14 cellular contexts compared by ENCODE assay signal in the genomic region with DNA sequence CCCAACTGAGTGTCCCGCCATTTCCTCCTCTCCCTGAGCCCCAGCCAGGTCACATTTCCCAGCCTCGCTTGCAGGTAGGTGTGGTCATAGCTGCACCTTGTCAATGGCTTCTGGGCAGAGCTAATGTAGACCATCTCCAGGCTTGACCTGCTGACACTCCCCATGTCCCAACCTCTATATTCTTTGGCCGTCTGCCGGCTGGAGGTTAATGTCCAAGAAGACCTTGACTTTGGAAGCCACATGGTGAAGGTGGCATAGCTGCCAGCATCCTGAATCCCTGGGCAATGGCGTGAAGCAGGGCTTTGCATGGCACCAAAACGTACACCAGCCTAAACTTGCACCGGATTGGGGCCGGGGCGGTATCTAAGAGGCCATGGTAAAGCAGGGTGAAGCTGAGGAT.
DNase-seq lines count a peak whose midpoint lies in the region; ATAC-seq and TF ChIP-seq lines count a peak whose summit lies in the region.
"Had no signal": no experiment of that assay in that cellular context is flagged by ENCODE, and none has a peak within 500 bp of the region (broad histone marks: within the 10 kb centered on the region; RNA-seq: fewer than 3 reads in every experiment).

No MANE protein-coding gene starts in this region.

- H3K4ac ChIP-seq in neuronal stem cell (ENCODE audit: low read length) = no peak overlapping the region

- H3K27ac ChIP-seq in BLaER1 (peak overlapping the region; percentile 19), DND-41 (ENCODE audit: low read length) (0 out of 2 replicates have a peak overlapping the region, but pooled peaks have one; percentile 3), RWPE2 (ENCODE audit: poor library complexity, severe bottlenecking) (peak overlapping the region; percentile 89), neuronal stem cell (replicated peaks; ENCODE audit: low read length) (no peak overlapping the region)

- H4K8ac ChIP-seq in neuronal stem cell (ENCODE audit: low read depth, low read length) = no peak overlapping the region

- H3K36me3 ChIP-seq in BLaER1 = peaks cover 54% of the 10 kb centered on the region
- no peaks in the 10 kb centered on the region for H3K36me3 ChIP-seq in DND-41 (ENCODE audit: insufficient read depth, low read length)
- no peaks in the 10 kb centered on the region for H3K36me3 ChIP-seq in RWPE2 (ENCODE audit: low read depth)
- no peaks in the 10 kb centered on the region for H3K36me3 ChIP-seq in neuronal stem cell (replicated peaks in 1 of 2; ENCODE audit: control insufficient read depth in 2 of 2, insufficient read depth in 2 of 2, low read length in 2 of 2)
- H3K36me3 ChIP-seq: BE2C had no signal

- peak overlapping the region; percentile 74 for H3K18ac ChIP-seq in neuronal stem cell (ENCODE audit: low read length)

- H2AFZ ChIP-seq in DND-41 (ENCODE audit: low read depth, low read length) = no peak overlapping the region
- H2AFZ ChIP-seq in neuronal stem cell (ENCODE audit: low read length) = no peak overlapping the region

- DNase-seq in DND-41 (no peak), RWPE2 (ENCODE audit: low spot score) (no peak), neuronal stem cell (ENCODE audit: low spot score) (no peak), Right ventricle myocardium superior (no peak), C1 segment of cervical spinal cord (lab: John Stamatoyannopoulos, UW) (no peak), NCI-H1092 (lab: John Stamatoyannopoulos, UW) (no peak)
- DNase-seq: ACHN; BE2C; CD4-positive, alpha-beta memory T cell; DMS153; DMS79; GF-D8; H9 had no signal

- H3K9me3 ChIP-seq in BLaER1 = peaks cover 59% of the 10 kb centered on the region
- H3K9me3 ChIP-seq in DND-41 (ENCODE audit: insufficient read depth, low read length, severe bottlenecking) = no peaks in the 10 kb centered on the region
- H3K9me3 ChIP-seq in RWPE2 (ENCODE audit: severe bottlenecking) = no peaks in the 10 kb centered on the region
- H3K9me3 ChIP-seq in neuronal stem cell (replicated peaks in 1 of 2; ENCODE audit: control insufficient read depth in 2 of 2, insufficient read depth in 1 of 2, low read depth in 1 of 2, low read length in 2 of 2) = peaks cover 0 to 2% of the 10 kb centered on the region in 2 donors
- H3K9me3 ChIP-seq: BE2C had no signal

- H3K4me3 ChIP-seq in BLaER1 (no peak overlapping the region), DND-41 (ENCODE audit: low read depth in 1 of 2, low read length in 2 of 2) (no peak overlapping the region), RWPE2 (ENCODE audit: severe bottlenecking) (no peak overlapping the region), neuronal stem cell (ENCODE audit: low read length in 2 of 2) (no peak overlapping the region)

- H2BK12ac ChIP-seq in neuronal stem cell (ENCODE audit: low read length) = peak overlapping the region; percentile 42

- H2BK120ac ChIP-seq in neuronal stem cell (ENCODE audit: low read depth, low read length) = peak overlapping the region; percentile 16

- peak overlapping the region; percentile 68 for H2BK15ac ChIP-seq in neuronal stem cell (ENCODE audit: low read length)

- H2AK5ac ChIP-seq in neuronal stem cell (ENCODE audit: low read depth, low read length) = peak overlapping the region; percentile 54

- H3K79me2 ChIP-seq in DND-41 (ENCODE audit: insufficient read depth, low read length) = no peaks in the 10 kb centered on the region

- no peak overlapping the region for H3K4me2 ChIP-seq in BLaER1
- no peak overlapping the region for H3K4me2 ChIP-seq in DND-41 (ENCODE audit: insufficient read depth, low read length)
- no peak overlapping the region for H3K4me2 ChIP-seq in neuronal stem cell (ENCODE audit: insufficient read depth, low read length, poor library complexity, severe bottlenecking)

- no peaks in the 10 kb centered on the region for H3K79me1 ChIP-seq in neuronal stem cell (ENCODE audit: low read depth, low read length)

- intact Hi-C loops in Right ventricle myocardium superior (cut with DNase I) = no loop called here

- H3K23ac ChIP-seq in neuronal stem cell (ENCODE audit: low read depth, low read length, poor library complexity) = no peak overlapping the region

- H3K14ac ChIP-seq in neuronal stem cell (ENCODE audit: low read length) = no peak overlapping the region

- H3K27me3 ChIP-seq in BLaER1 (no peaks in the 10 kb centered on the region), DND-41 (ENCODE audit: insufficient read depth, low read length, poor library complexity) (no peaks in the 10 kb centered on the region), RWPE2 (ENCODE audit: insufficient read depth, poor library complexity, severe bottlenecking) (no peaks in the 10 kb centered on the region), neuronal stem cell (ENCODE audit: control insufficient read depth in 3 of 3, insufficient read depth in 3 of 3, low read depth in 1 of 3, low read length in 3 of 3) (peaks cover 0 to 2% (median 0%) of the 10 kb centered on the region in 3 experiments)
- H3K27me3 ChIP-seq: BE2C had no signal

- TF ChIP-seq CTCF in DND-41 (IDR thresholded peaks at IDR 0.05; ENCODE audit: borderline replicate concordance, extremely low read depth, low read length, poor library complexity, severe bottlenecking) (no peak), RWPE2 (IDR thresholded peaks at IDR 0.05; ENCODE audit: poor library complexity, severe bottlenecking) (no peak)

- no peak overlapping the region for H4K91ac ChIP-seq in neuronal stem cell (ENCODE audit: low read depth, low read length, poor library complexity)

- H2BK5ac ChIP-seq in neuronal stem cell (ENCODE audit: low read length) = no peak overlapping the region

- H3K4me1 ChIP-seq in BLaER1 (peaks cover 98% of the 10 kb centered on the region), DND-41 (ENCODE audit: insufficient read depth, low read length) (peaks cover 31% of the 10 kb centered on the region), RWPE2 (ENCODE audit: insufficient read depth, poor library complexity, severe bottlenecking) (peaks cover 25% of the 10 kb centered on the region), neuronal stem cell (ENCODE audit: control insufficient read depth in 2 of 2, insufficient read depth in 1 of 2, low read depth in 1 of 2, low read length in 2 of 2) (peaks cover 0 to 10% of the 10 kb centered on the region in 2 donors)

- H4K20me1 ChIP-seq in BLaER1 (no peaks in the 10 kb centered on the region), DND-41 (ENCODE audit: insufficient read depth, low read length) (no peaks in the 10 kb centered on the region)

- no CpG with 5 or more reads among the region's 9 CpGs for WGBS in neuronal stem cell (ENCODE audit: extremely low coverage in 2 of 2, insufficient read length in 2 of 2, insufficient replicate concordance in 1 of 2), 2 donors

- ATAC-seq in DND-41 (ENCODE audit: insufficient read depth, low read depth) = no peak
- no peak for ATAC-seq in RWPE2 (ENCODE audit: low read depth)
- ATAC-seq in Right ventricle myocardium superior (ENCODE audit: poor library complexity) = no peak

- H3K9ac ChIP-seq in BLaER1 (no peak overlapping the region), DND-41 (ENCODE audit: low read depth, low read length) (no peak overlapping the region), neuronal stem cell (ENCODE audit: low read depth, low read length, poor library complexity) (no peak overlapping the region)
